In the genomic region with DNA sequence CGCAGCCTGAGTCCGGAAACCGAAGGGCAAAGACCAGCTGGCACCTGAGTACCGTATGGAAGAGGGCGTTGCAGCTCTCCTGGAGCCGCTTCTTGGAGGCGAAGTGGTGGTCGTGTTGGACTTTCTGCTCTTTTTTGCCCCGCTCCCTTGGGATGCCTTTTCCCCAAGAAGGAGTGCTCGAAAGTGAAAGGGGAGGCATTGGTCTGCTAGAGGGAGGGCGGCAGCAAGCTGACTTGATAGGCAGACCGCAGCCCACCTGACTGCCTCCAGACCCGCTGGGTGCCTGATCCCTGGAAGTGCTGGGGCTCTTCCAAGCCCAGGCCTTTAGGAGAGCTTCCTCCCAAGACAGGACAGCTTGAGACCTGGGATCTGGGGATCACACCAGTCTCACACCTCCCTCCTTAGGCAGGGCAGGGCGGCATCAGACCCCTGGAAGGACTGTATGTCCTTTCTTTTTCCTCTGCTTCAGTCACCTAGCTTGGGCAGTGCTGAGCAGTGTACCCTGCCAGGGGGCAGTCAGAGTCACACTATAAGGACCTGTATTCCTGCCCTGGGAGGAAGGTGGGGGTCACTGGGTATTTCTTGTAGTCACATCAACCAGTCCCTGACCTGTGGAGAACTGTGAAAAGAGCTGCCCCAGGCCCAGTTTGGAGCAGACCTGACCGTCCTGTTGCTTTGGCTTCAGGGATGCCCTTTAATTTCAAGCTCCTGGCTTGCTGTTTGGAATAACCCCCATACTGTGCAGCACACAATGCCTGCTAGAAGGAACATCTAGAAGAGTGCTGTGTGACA, we compare ENCODE assay signal across 7 cellular contexts. TPM values are rescaled to one million over a fixed set of nuclear protein-coding genes. Genes with fewer than 3 reads are reported as not detected.
DNase-seq lines count a peak whose midpoint lies in the region; ATAC-seq and TF ChIP-seq lines count a peak whose summit lies in the region.

No MANE protein-coding gene starts in this region.

- H3K27ac ChIP-seq in upper lobe of right lung: peak overlapping the region; percentile 78

- peak overlapping the region; percentile 66 to 82 for H3K4me3 ChIP-seq in cardiac fibroblast (replicated peaks in 1 of 2; ENCODE audit: low read depth in 2 of 2, low read length in 2 of 2)
- H3K4me3 ChIP-seq in upper lobe of right lung: peak overlapping the region; percentile 72

- no peak for ATAC-seq in upper lobe of right lung

- no peak for TF ChIP-seq CTCF in cardiac fibroblast (IDR thresholded peaks at IDR 0.05; ENCODE audit: low read depth, low read length)
- TF ChIP-seq CTCF in upper lobe of right lung (IDR thresholded peaks at IDR 0.05): no peak

- DNase-seq in GM19240 (ENCODE audit: insufficient read length, low spot score): peak; percentile 33
- DNase-seq in KBM-7: peak; percentile 57
- peak in 1 of 2 donors; percentile 44 for DNase-seq in cardiac fibroblast (ENCODE audit: low read depth in 2 of 2)
- peak; percentile 43 to 51 for DNase-seq in lung microvascular endothelial cell (ENCODE audit: low read depth in 2 of 2)
- DNase-seq in upper lobe of right lung: no peak
- no peak for DNase-seq in pons (ENCODE audit: low spot score)
- DNase-seq in NCI-H1092 (lab: John Stamatoyannopoulos, UW): no peak

- peaks cover 49% of the 10 kb centered on the region for H3K4me1 ChIP-seq in upper lobe of right lung

- in situ Hi-C loops in KBM-7 (cut with MboI; ENCODE audit: low pct_unique_long_range_greater_than_20kb, low sequenced_read_pairs): no loop called here

- H3K27me3 ChIP-seq in upper lobe of right lung: no peaks in the 10 kb centered on the region

- no peaks in the 10 kb centered on the region for H3K36me3 ChIP-seq in upper lobe of right lung

- intact Hi-C loops in upper lobe of right lung (cut with DNase I): no loop called here

- H3K9me3 ChIP-seq in upper lobe of right lung: no peaks in the 10 kb centered on the region

RNA-seq across cellular contexts. Expression of a gene that starts 2.1 kb away (rescaled TPM):
- total RNA-seq in lung microvascular endothelial cell (2.2 and 4.2 TPM in 2 replicates), upper lobe of right lung (6.6 TPM)

RNA-seq across cellular contexts. Expression of a gene that starts 40.3 kb away (rescaled TPM):
- total RNA-seq in lung microvascular endothelial cell: 5.2 TPM in 2 replicates
- 10.7 TPM for total RNA-seq in upper lobe of right lung

Comparison
In these comparisons a context has a peak if more than half of its experiments do, and no peak if none do; other contexts are left out.
1. DNase-seq: peak in GM19240 (single experiment), KBM-7 (single experiment) and lung microvascular endothelial cell (2 of 2); none in upper lobe of right lung (single experiment), pons (single experiment) and NCI-H1092 (single experiment).